Comparison of ENCODE assay signal across 29 cellular contexts in the genomic region with DNA sequence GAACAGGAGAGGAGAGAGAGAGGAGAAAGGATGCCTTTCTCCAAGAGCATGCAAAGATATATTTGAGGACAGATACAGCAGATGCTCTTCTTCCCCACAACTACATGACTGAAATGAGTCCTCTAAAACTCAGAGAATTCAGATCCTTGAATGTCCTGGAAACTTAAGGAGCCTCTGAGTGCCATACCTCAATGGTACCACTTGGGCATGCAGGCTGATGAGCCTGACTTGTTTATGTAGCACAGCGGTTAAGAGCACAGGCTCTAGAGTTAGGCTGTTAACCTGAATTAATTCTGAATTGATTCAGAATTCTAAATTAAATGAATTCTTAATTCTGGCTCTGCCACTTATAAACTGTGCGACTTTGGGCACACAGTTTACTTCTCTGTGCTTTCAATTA. TPM values are rescaled to one million over a fixed set of nuclear protein-coding genes. Genes with fewer than 3 reads are reported as not detected.
"Had no signal": no experiment of that assay in that cellular context is flagged by ENCODE, and none has a peak within 500 bp of the region (broad histone marks: within the 10 kb centered on the region; RNA-seq: fewer than 3 reads in every experiment).

No MANE protein-coding gene starts in this region.

- H3K9me3 Mint-ChIP-seq: nephron progenitor cell; stimulated activated naive B cell treated with anti-CD40 and anti-IgM and Interleukin-4, amounts not matched to agents 10 μg/mL and 1 μg/mL and 100 μg/mL, for 72 hours; stimulated activated naive CD8-positive, alpha-beta T cell treated with anti-CD3 and anti-CD28 coated beads, Interleukin-15, Interleukin-2, amounts not matched to agents 100 ng/mL and 50 ng/mL, for 24 hours had no signal

- H3K79me2 ChIP-seq: parathyroid adenoma had no signal

- H3K4me1 Mint-ChIP-seq: stimulated activated naive B cell treated with anti-CD40 and anti-IgM and Interleukin-4, amounts not matched to agents 10 μg/mL and 1 μg/mL and 100 μg/mL, for 72 hours had no signal

- H3K27ac ChIP-seq: epithelial cell of prostate, gastrocnemius medialis, heart left ventricle, lower lobe of right lung, neutrophil, parathyroid adenoma, right lobe of liver, thoracic aorta, tibial nerve, upper lobe of right lung, uterus had no signal

- H3K27ac Mint-ChIP-seq: effector memory CD8-positive, alpha-beta T cell; nephron progenitor cell; progenitor cell of endocrine pancreas; stimulated activated naive B cell treated with anti-CD40 and anti-IgM and Interleukin-4, amounts not matched to agents 10 μg/mL and 1 μg/mL and 100 μg/mL, for 72 hours; stimulated activated naive CD8-positive, alpha-beta T cell treated with anti-CD3 and anti-CD28 coated beads, Interleukin-15, Interleukin-2, amounts not matched to agents 100 ng/mL and 50 ng/mL, for 24 hours had no signal

- H3K4me1 ChIP-seq: gastrocnemius medialis, lower lobe of right lung, parathyroid adenoma, upper lobe of right lung, uterus had no signal

- H3K4me3 Mint-ChIP-seq: effector memory CD8-positive, alpha-beta T cell; naive thymus-derived CD8-positive, alpha-beta T cell; nephron progenitor cell; stimulated activated naive B cell treated with anti-CD40 and anti-IgM and Interleukin-4, amounts not matched to agents 10 μg/mL and 1 μg/mL and 100 μg/mL, for 72 hours; stimulated activated naive CD8-positive, alpha-beta T cell treated with anti-CD3 and anti-CD28 coated beads, Interleukin-15, Interleukin-2, amounts not matched to agents 100 ng/mL and 50 ng/mL, for 24 hours had no signal

- DNase-seq: cortex of kidney; effector memory CD8-positive, alpha-beta T cell; foreskin fibroblast; gastrocnemius medialis; heart left ventricle; hippocampal formation; left ventricle myocardium superior; lower lobe of right lung; naive thymus-derived CD8-positive, alpha-beta T cell; nephron progenitor cell; right lobe of liver; small intestine; stimulated activated CD4-positive, alpha-beta T cell treated with anti-CD3 and anti-CD28 coated beads, Interleukin-15, amount 100 ng/mL, for 24 hours; stimulated activated CD4-positive, alpha-beta T cell treated with anti-CD3 and anti-CD28 coated beads, Interleukin-2, amount 100 ng/mL, for 48 hours; stimulated activated naive B cell treated with anti-CD40 and anti-IgM and Interleukin-4, amounts not matched to agents 10 μg/mL and 1 μg/mL and 100 μg/mL, for 72 hours; upper lobe of right lung; uterus had no signal

- H3K9ac ChIP-seq: parathyroid adenoma had no signal

- FAIRE-seq: keratinocyte, small intestine had no signal

- ATAC-seq: effector memory CD8-positive, alpha-beta T cell; esophagus mucosa; gastrocnemius medialis; heart left ventricle; left ventricle myocardium superior; lower lobe of right lung; naive thymus-derived CD8-positive, alpha-beta T cell; right lobe of liver; stimulated activated naive B cell treated with anti-CD40 and anti-IgM and Interleukin-4, amounts not matched to agents 10 μg/mL and 1 μg/mL and 100 μg/mL, for 72 hours; upper lobe of right lung had no signal

- H3K36me3 Mint-ChIP-seq: naive thymus-derived CD8-positive, alpha-beta T cell; stimulated activated naive B cell treated with anti-CD40 and anti-IgM and Interleukin-4, amounts not matched to agents 10 μg/mL and 1 μg/mL and 100 μg/mL, for 72 hours had no signal

- H2AFZ ChIP-seq: parathyroid adenoma had no signal

- H3K27me3 ChIP-seq: right lobe of liver, uterus had no signal

- H3K36me3 ChIP-seq: gastrocnemius medialis, heart left ventricle, lower lobe of right lung, neutrophil, right lobe of liver, thoracic aorta, tibial nerve, upper lobe of right lung, uterus had no signal

- H3K4me3 ChIP-seq: gastrocnemius medialis, heart left ventricle, lower lobe of right lung, right lobe of liver, thoracic aorta, tibial nerve, upper lobe of right lung, uterus had no signal

- H3K9me3 ChIP-seq: gastrocnemius medialis, heart left ventricle, lower lobe of right lung, neutrophil, right lobe of liver, thoracic aorta, tibial nerve, upper lobe of right lung, uterus had no signal

RNA-seq across cellular contexts. Expression of gene PLPPR1, which starts 5.7 kb away (rescaled TPM):
- total RNA-seq: dermis microvascular lymphatic vessel endothelial cell; gastrocnemius medialis; left ventricle myocardium superior; mesenteric fat pad; naive thymus-derived CD8-positive, alpha-beta T cell; omental fat pad; thoracic aorta had no signal
- polyA plus RNA-seq: heart left ventricle; keratinocyte; naive thymus-derived CD8-positive, alpha-beta T cell had no signal
